8 cellular contexts compared by ENCODE assay signal in the genomic region with DNA sequence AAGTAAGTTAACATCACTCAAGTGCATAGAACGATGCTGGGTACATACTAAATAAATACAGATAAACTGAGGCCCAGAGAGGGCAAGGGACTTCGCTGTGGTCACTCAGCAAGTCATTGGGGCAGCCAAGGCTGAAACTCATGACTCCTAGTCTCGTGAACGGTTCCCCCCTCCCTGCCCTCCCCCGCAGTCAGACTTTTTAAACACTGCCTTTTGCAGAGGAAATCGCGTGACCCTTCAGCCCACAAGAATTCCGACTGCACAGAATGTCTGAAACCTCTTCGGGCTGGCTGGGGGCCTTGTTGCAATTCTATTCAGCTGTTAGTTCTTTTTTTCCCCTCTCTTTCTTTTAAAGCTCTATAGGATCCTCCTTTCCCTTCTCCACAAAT. TPM values are rescaled to one million over a fixed set of nuclear protein-coding genes. Genes with fewer than 3 reads are reported as not detected.
DNase-seq lines count a peak whose midpoint lies in the region; ATAC-seq and TF ChIP-seq lines count a peak whose summit lies in the region.

No MANE protein-coding gene starts in this region.

- H3K4me1 ChIP-seq in vagina = peaks cover 78% of the 10 kb centered on the region

- TF ChIP-seq POLR2A in vagina (IDR thresholded peaks at IDR 0.05) = no peak

- POLR2A ChIA-PET in activated CD4-positive, alpha-beta T cell treated with anti-CD3 and anti-CD28 coated beads, Interleukin-2, amount 10 ng/mL, durations not matched to agents 7 days and 5 days (lab: Charles Lee) = no interaction called here

- no peaks in the 10 kb centered on the region for H3K36me3 Mint-ChIP-seq in activated CD4-positive, alpha-beta T cell treated with anti-CD3 and anti-CD28 coated beads, Interleukin-2, amount 10 ng/mL, durations not matched to agents 7 days and 5 days (ENCODE audit: low read depth)

- H3K27me3 ChIP-seq in vagina = no peaks in the 10 kb centered on the region

- H3K27ac Mint-ChIP-seq in activated CD4-positive, alpha-beta T cell treated with anti-CD3 and anti-CD28 coated beads, Interleukin-2, amount 10 ng/mL, durations not matched to agents 7 days and 5 days = peak overlapping the region; percentile 92

- no peaks in the 10 kb centered on the region for H3K9me3 Mint-ChIP-seq in activated CD4-positive, alpha-beta T cell treated with anti-CD3 and anti-CD28 coated beads, Interleukin-2, amount 10 ng/mL, durations not matched to agents 7 days and 5 days

- ATAC-seq in GM18873 (IDR thresholded peaks at IDR 0.05; ENCODE audit: low FRiP score, unreplicated experiment) (peak; percentile 11), HG03432 (IDR thresholded peaks at IDR 0.05; ENCODE audit: unreplicated experiment) (peak; percentile 36)

- intact Hi-C loops in vagina (cut with DNase I) = no loop called here

- CTCF ChIA-PET in activated CD4-positive, alpha-beta T cell treated with anti-CD3 and anti-CD28 coated beads, Interleukin-2, amount 10 ng/mL, durations not matched to agents 7 days and 5 days (lab: Charles Lee) = no interaction called here

- H3K4me3 Mint-ChIP-seq in activated CD4-positive, alpha-beta T cell treated with anti-CD3 and anti-CD28 coated beads, Interleukin-2, amount 10 ng/mL, durations not matched to agents 7 days and 5 days = peak overlapping the region; percentile 63

- H3K4me3 ChIP-seq in vagina = no peak overlapping the region

- no peaks in the 10 kb centered on the region for H3K27me3 Mint-ChIP-seq in activated CD4-positive, alpha-beta T cell treated with anti-CD3 and anti-CD28 coated beads, Interleukin-2, amount 10 ng/mL, durations not matched to agents 7 days and 5 days

- peaks cover 36% of the 10 kb centered on the region for H3K4me1 Mint-ChIP-seq in activated CD4-positive, alpha-beta T cell treated with anti-CD3 and anti-CD28 coated beads, Interleukin-2, amount 10 ng/mL, durations not matched to agents 7 days and 5 days

- peak; percentile 97 for DNase-seq in A172 (ENCODE audit: low spot score)
- DNase-seq in activated CD4-positive, alpha-beta T cell treated with anti-CD3 and anti-CD28 coated beads, Interleukin-2, amount 10 ng/mL, durations not matched to agents 7 days and 5 days = peak; percentile 46
- DNase-seq in fibroblast of gingiva (ENCODE audit: low read depth) = peak; percentile 97
- peak; percentile 61 for DNase-seq in pons (ENCODE audit: low spot score)
- peak in 1 of 2 donors; percentile 95 for DNase-seq in vagina (ENCODE audit: extremely low spot score in 2 of 2)
- no peak for DNase-seq in NCI-H2171 treated with DMSO at 0.1 percent for 48 hours (lab: John Stamatoyannopoulos, UW)

- TF ChIP-seq CTCF in vagina (IDR thresholded peaks at IDR 0.05) = no peak

- H3K36me3 ChIP-seq in vagina = no peaks in the 10 kb centered on the region

- no peaks in the 10 kb centered on the region for H3K9me3 ChIP-seq in vagina

- peak overlapping the region; percentile 95 for H3K27ac ChIP-seq in vagina

RNA-seq across cellular contexts. Expression of a gene that starts 28.1 kb away (rescaled TPM):
- total RNA-seq in A172 (2014; rRNA removed; shearing (Covaris generic)) = 33.3 and 35.6 TPM in 2 replicates
- 1 to 10 TPM; 7.0 to 8.0 TPM for total RNA-seq in activated CD4-positive, alpha-beta T cell treated with anti-CD3 and anti-CD28 coated beads, Interleukin-2, amount 10 ng/mL, durations not matched to agents 7 days and 5 days
- 44.4 TPM for total RNA-seq in vagina
